ENCODE assay signal across 1 cellular context in the genomic region with DNA sequence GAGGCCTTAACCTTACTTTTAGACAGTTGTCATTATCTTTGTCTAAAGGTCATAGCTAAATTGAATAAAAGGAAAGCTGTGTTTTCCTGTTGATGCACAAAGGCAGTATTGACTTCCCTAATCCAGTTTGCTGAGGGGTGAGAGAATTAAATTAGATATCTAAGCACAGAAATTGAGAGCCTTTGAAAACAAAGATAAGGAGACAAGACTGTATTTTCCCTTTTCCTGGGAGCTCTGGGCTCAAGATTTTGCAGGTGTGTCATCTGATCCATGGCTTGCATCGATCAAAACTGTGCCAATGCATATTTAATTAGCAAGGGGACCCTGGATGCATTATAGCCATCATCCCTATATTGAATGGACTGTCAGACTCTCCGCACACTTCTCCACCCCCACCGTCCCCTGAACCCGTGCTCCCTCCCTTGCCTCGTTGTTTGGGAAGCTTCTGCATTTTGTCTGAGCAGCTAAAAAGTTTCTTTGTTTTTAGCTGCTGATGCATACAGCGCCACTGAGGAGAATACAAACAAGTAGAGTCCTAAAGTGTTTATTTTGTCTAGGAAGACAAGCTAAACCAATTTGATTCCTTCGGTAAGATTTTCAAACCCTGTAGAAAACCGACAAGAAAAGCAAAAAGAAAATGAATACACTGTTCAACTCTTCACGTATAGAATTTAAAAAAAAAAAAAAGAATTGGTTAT.
TF ChIP-seq lines count a peak whose summit lies in the region.

No MANE protein-coding gene starts in this region.

TF ChIP-seq in K562, 482 proteins besides CTCF, POLR2A, EP300 and RAD21 (continued from another document):
- TF ChIP-seq, protein P1, sequence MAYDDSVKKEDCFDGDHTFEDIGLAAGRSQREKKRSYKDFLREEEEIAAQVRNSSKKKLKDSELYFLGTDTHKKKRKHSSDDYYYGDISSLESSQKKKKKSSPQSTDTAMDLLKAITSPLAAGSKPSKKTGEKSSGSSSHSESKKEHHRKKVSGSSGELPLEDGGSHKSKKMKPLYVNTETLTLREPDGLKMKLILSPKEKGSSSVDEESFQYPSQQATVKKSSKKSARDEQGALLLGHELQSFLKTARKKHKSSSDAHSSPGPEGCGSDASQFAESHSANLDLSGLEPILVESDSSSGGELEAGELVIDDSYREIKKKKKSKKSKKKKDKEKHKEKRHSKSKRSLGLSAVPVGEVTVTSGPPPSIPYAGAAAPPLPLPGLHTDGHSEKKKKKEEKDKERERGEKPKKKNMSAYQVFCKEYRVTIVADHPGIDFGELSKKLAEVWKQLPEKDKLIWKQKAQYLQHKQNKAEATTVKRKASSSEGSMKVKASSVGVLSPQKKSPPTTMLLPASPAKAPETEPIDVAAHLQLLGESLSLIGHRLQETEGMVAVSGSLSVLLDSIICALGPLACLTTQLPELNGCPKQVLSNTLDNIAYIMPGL (CRISPR knock-in tag; IDR thresholded peaks at IDR 0.05), result no peak
- TF ChIP-seq ZNF217 (CRISPR knock-in tag; IDR thresholded peaks at IDR 0.05) (no peak), GTF2E2 (tag; IDR thresholded peaks at IDR 0.05) (no peak), KHSRP (IDR thresholded peaks at IDR 0.05) (no peak), HDGF (IDR thresholded peaks at IDR 0.05) (no peak), ARID2 (IDR thresholded peaks at IDR 0.05) (no peak), ZNF165 (CRISPR knock-in tag; IDR thresholded peaks at IDR 0.05; ENCODE audit: borderline replicate concordance) (no peak), SIRT6 (IDR thresholded peaks at IDR 0.05; ENCODE audit: low read depth, low read length) (no peak), ZNF79 (CRISPR knock-in tag; IDR thresholded peaks at IDR 0.05; ENCODE audit: low read depth) (no peak), ZNF12 (CRISPR knock-in tag; IDR thresholded peaks at IDR 0.05) (no peak), BRD4 (IDR thresholded peaks at IDR 0.05) (no peak)
- TF ChIP-seq, protein P2, sequence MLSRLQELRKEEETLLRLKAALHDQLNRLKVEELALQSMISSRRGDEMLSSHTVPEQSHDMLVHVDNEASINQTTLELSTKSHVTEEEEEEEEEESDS (CRISPR knock-in tag; IDR thresholded peaks at IDR 0.05), result no peak
